18 cellular contexts compared by ENCODE assay signal in genomic region chr1:7287013-7287412, GRCh38.
A peak's percentile ranks its signal among the peaks of the same experiment; 100 is the strongest.
DNase-seq lines count a peak whose midpoint lies in the region; TF ChIP-seq lines count a peak whose summit lies in the region.
"Had no signal": no experiment of that assay in that cellular context is flagged by ENCODE, and none has a peak within 500 bp of the region (broad histone marks: within the 10 kb centered on the region; RNA-seq: fewer than 3 reads in every experiment).

No MANE protein-coding gene starts in this region.

- no peak overlapping the region for H3K4me3 Mint-ChIP-seq in neural progenitor cell
- H3K4me3 Mint-ChIP-seq: CD4-positive, CD25-positive, alpha-beta regulatory T cell had no signal

- H3F3A ChIP-seq in neural progenitor cell (ENCODE audit: low read depth) = no peaks in the 10 kb centered on the region

- peaks cover 4% of the 10 kb centered on the region for H3K27me3 Mint-ChIP-seq in neural progenitor cell (ENCODE audit: insufficient read depth, low read depth)

- H3K4me1 ChIP-seq in HEK293 (ENCODE audit: control insufficient read depth, insufficient read depth, low read length) (no peaks in the 10 kb centered on the region), neural progenitor cell (no peaks in the 10 kb centered on the region)

- no peak overlapping the region for H3K9ac ChIP-seq in neural progenitor cell

- CTCF ChIA-PET in HEK293 (lab: Yijun Ruan, JAX) = no interaction called here

- no peak overlapping the region for H3K4me2 ChIP-seq in neural progenitor cell
- H3K4me2 ChIP-seq: A549 had no signal

- peaks cover under 1% of the 10 kb centered on the region for H3K4me1 Mint-ChIP-seq in neural progenitor cell
- H3K4me1 Mint-ChIP-seq: CD4-positive, CD25-positive, alpha-beta regulatory T cell had no signal

- H3K9me3 ChIP-seq in HEK293 (ENCODE audit: control insufficient read depth, insufficient read depth, low read depth, low read length) (no peaks in the 10 kb centered on the region), WERI-Rb-1 (ENCODE audit: severe bottlenecking) (no peaks in the 10 kb centered on the region), neural progenitor cell (ENCODE audit: low read depth) (no peaks in the 10 kb centered on the region)
- H3K9me3 ChIP-seq: A549 had no signal

- H3K4me3 ChIP-seq in HEK293 (ENCODE audit: low read depth, low read length) (no peak overlapping the region), WERI-Rb-1 (ENCODE audit: low read depth, low read length) (no peak overlapping the region), neural progenitor cell (no peak overlapping the region)
- H3K4me3 ChIP-seq: A549 had no signal

- H3K27ac ChIP-seq in HEK293 (ENCODE audit: extremely low read depth, low read depth, low read length) (no peak overlapping the region), WERI-Rb-1 (no peak overlapping the region), neural progenitor cell (no peak overlapping the region)
- H3K27ac ChIP-seq: HL-60 had no signal

- no peaks in the 10 kb centered on the region for H3K79me2 ChIP-seq in neural progenitor cell (ENCODE audit: low read depth)

- DNase-seq in GM13976 (ENCODE audit: low spot score) = no peak
- DNase-seq in WERI-Rb-1 = no peak
- DNase-seq in neural progenitor cell (ENCODE audit: low spot score) = no peak
- DNase-seq in NCI-H524 (lab: John Stamatoyannopoulos, UW) = no peak
- no peak for DNase-seq in amygdala (lab: John Stamatoyannopoulos, UW)
- DNase-seq in activated CD4-positive, CD25-positive, alpha-beta regulatory T cell treated with anti-CD3 and anti-CD28 coated beads, Interleukin-2, amount 50 U/mL, for 72 hours = no peak
- no peak for DNase-seq in anterior cingulate cortex (lab: John Stamatoyannopoulos, UW)
- DNase-seq: CD4-positive, CD25-positive, alpha-beta regulatory T cell; DMS79; MV-4-11; NCI-H1417; NCI-H1694 treated with DMSO at 0.1 percent for 48 hours; NCI-H446 treated with DMSO at 0.1 percent for 48 hours; NK-92 treated with Interleukin-12 subunit alpha and Interleukin-12 subunit beta, amount 100 ng/mL, for 24 hours; T-helper 1 cell had no signal

- in situ Hi-C loops in GM13976 (cut with MboI; ENCODE audit: low sequenced_read_pairs, unreplicated experiment) = no loop called here

- H3K36me3 ChIP-seq in HEK293 (ENCODE audit: control insufficient read depth in 2 of 2, insufficient read depth in 1 of 2, low read length in 2 of 2) (no peaks in the 10 kb centered on the region), WERI-Rb-1 (no peaks in the 10 kb centered on the region), neural progenitor cell (no peaks in the 10 kb centered on the region)

- H2AFZ ChIP-seq in neural progenitor cell (replicated peaks) = no peak overlapping the region

- H4K20me1 ChIP-seq in neural progenitor cell (ENCODE audit: low read depth) = no peaks in the 10 kb centered on the region

- H3K36me3 Mint-ChIP-seq in neural progenitor cell = no peaks in the 10 kb centered on the region

- H3K27me3 ChIP-seq in WERI-Rb-1 (ENCODE audit: insufficient read depth, low read depth, severe bottlenecking) (no peaks in the 10 kb centered on the region), neural progenitor cell (no peaks in the 10 kb centered on the region)

- H3K9me3 Mint-ChIP-seq in neural progenitor cell = peaks cover 4% of the 10 kb centered on the region

- TF ChIP-seq CTCF in GM13976 (IDR thresholded peaks at IDR 0.05; ENCODE audit: borderline replicate concordance, control extremely low read depth, extremely low read depth, insufficient read depth, missing control alignments) (peak; percentile 11), HEK293 (tag by site-specific recombination; IDR thresholded peaks at IDR 0.05) (0 out of 2 replicates have a peak, but pooled peaks have one; percentile 12), WERI-Rb-1 (IDR thresholded peaks at IDR 0.05; ENCODE audit: low read depth, low read length) (peak; percentile 42; the same call in 1 of the 2 replicates), neural progenitor cell (IDR thresholded peaks at IDR 0.05) (peak; percentile 5)

- POLR2A ChIA-PET in HEK293 (lab: Yijun Ruan, JAX) = no interaction called here

- H3K27ac Mint-ChIP-seq in neural progenitor cell = no peak overlapping the region
- H3K27ac Mint-ChIP-seq: CD4-positive, CD25-positive, alpha-beta regulatory T cell had no signal

TF ChIP-seq in HEK293, 187 proteins besides CTCF, POLR2A, EP300 and RAD21:
- TF ChIP-seq ZFP3 (tag by site-specific recombination; IDR thresholded peaks at IDR 0.05; ENCODE audit: low read depth) (no peak), EGR2 (tag by site-specific recombination; IDR thresholded peaks at IDR 0.05; ENCODE audit: low read depth) (no peak), ZNF664 (tag by site-specific recombination; IDR thresholded peaks at IDR 0.05) (no peak), ZNF266 (tag by site-specific recombination; IDR thresholded peaks at IDR 0.05; ENCODE audit: low read depth) (no peak)
